Comparison of ENCODE assay signal across 8 cellular contexts in genomic region chr4:119629142-119629471, GRCh38. TPM values are rescaled to one million over a fixed set of nuclear protein-coding genes. Genes with fewer than 3 reads are reported as not detected.
DNase-seq lines count a peak whose midpoint lies in the region; ATAC-seq and TF ChIP-seq lines count a peak whose summit lies in the region.

No MANE protein-coding gene starts in this region.

- peak overlapping the region; percentile 88 for H3K4me3 ChIP-seq in AG04449 (ENCODE audit: low read depth, low read length)

- H3K4me3 Mint-ChIP-seq in memory B cell: peak overlapping the region; percentile 76

- TF ChIP-seq CTCF in AG04449 (IDR thresholded peaks at IDR 0.05; ENCODE audit: insufficient read depth, low read length, missing control alignments): no peak

- H3K27ac Mint-ChIP-seq in memory B cell: no peak overlapping the region

- ATAC-seq in GM19395 (IDR thresholded peaks at IDR 0.05; ENCODE audit: unreplicated experiment): peak; percentile 47
- peak; percentile 31 for ATAC-seq in HG03442 (IDR thresholded peaks at IDR 0.05; ENCODE audit: unreplicated experiment)
- peak; percentile 14 for ATAC-seq in memory B cell (ENCODE audit: low read depth)

- no peaks in the 10 kb centered on the region for H3K36me3 Mint-ChIP-seq in memory B cell

- DNase-seq in AG04449 (ENCODE audit: low read depth, low spot score): no peak
- DNase-seq in brain pericyte (ENCODE audit: low read depth, low spot score): peak; percentile 36
- no peak for DNase-seq in memory B cell (ENCODE audit: low spot score in 2 of 2)
- DNase-seq in OCI-M2 (lab: John Stamatoyannopoulos, UW; ENCODE audit: unreplicated experiment): no peak
- DNase-seq in HK-2 (ENCODE audit: unreplicated experiment): no peak
- no peak for DNase-seq in mesenteric fat pad (ENCODE audit: low spot score)

- CTCF ChIA-PET in AG04449 (lab: Yijun Ruan, JAX): interaction anchor here (0.6 to 3.6 kb wide), 53 partner anchors 8 to 640 kb away, joined by 3 to 159 read pairs (median 5); no protein-coding TSS in a partner anchor

- H3K4me1 Mint-ChIP-seq in memory B cell: peaks cover 14% of the 10 kb centered on the region

- H3K9me3 Mint-ChIP-seq in memory B cell: no peaks in the 10 kb centered on the region

- POLR2A ChIA-PET in AG04449 (lab: Yijun Ruan, JAX): no interaction called here

- peaks cover 3% of the 10 kb centered on the region for H3K27me3 Mint-ChIP-seq in memory B cell

RNA-seq across cellular contexts. Expression of gene PDE5A, which starts 0.5 kb away (rescaled TPM):
- 8.3 TPM for total RNA-seq in mesenteric fat pad
